In genomic region chr17:59402760-59403159, GRCh38 we compare ENCODE assay signal across 2 cellular contexts.
TF ChIP-seq lines count a peak whose summit lies in the region.

No MANE protein-coding gene starts in this region.

TF ChIP-seq in HepG2, 621 proteins besides CTCF, POLR2A, EP300 and RAD21:
- TF ChIP-seq ATM (IDR thresholded peaks at IDR 0.05; ENCODE audit: borderline replicate concordance): no peak
- TF ChIP-seq ZFP41 (CRISPR knock-in tag; IDR thresholded peaks at IDR 0.05; ENCODE audit: borderline replicate concordance): no peak
- no peak for TF ChIP-seq DNMT3B (CRISPR knock-in tag; conservative IDR thresholded peaks at IDR 0.05)
- no peak for TF ChIP-seq EED (CRISPR knock-in tag; IDR thresholded peaks at IDR 0.05)
- TF ChIP-seq RFX1 (IDR thresholded peaks at IDR 0.05): no peak
- TF ChIP-seq, protein P1, sequence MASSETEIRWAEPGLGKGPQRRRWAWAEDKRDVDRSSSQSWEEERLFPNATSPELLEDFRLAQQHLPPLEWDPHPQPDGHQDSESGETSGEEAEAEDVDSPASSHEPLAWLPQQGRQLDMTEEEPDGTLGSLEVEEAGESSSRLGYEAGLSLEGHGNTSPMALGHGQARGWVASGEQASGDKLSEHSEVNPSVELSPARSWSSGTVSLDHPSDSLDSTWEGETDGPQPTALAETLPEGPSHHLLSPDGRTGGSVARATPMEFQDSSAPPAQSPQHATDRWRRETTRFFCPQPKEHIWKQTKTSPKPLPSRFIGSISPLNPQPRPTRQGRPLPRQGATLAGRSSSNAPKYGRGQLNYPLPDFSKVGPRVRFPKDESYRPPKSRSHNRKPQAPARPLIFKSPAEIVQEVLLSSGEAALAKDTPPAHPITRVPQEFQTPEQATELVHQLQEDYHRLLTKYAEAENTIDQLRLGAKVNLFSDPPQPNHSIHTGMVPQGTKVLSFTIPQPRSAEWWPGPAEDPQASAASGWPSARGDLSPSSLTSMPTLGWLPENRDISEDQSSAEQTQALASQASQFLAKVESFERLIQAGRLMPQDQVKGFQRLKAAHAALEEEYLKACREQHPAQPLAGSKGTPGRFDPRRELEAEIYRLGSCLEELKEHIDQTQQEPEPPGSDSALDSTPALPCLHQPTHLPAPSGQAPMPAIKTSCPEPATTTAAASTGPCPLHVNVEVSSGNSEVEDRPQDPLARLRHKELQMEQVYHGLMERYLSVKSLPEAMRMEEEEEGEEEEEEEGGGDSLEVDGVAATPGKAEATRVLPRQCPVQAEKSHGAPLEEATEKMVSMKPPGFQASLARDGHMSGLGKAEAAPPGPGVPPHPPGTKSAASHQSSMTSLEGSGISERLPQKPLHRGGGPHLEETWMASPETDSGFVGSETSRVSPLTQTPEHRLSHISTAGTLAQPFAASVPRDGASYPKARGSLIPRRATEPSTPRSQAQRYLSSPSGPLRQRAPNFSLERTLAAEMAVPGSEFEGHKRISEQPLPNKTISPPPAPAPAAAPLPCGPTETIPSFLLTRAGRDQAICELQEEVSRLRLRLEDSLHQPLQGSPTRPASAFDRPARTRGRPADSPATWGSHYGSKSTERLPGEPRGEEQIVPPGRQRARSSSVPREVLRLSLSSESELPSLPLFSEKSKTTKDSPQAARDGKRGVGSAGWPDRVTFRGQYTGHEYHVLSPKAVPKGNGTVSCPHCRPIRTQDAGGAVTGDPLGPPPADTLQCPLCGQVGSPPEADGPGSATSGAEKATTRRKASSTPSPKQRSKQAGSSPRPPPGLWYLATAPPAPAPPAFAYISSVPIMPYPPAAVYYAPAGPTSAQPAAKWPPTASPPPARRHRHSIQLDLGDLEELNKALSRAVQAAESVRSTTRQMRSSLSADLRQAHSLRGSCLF (CRISPR knock-in tag; IDR thresholded peaks at IDR 0.05; ENCODE audit: borderline replicate concordance): no peak
- TF ChIP-seq ZNF777 (CRISPR knock-in tag; IDR thresholded peaks at IDR 0.05): no peak
- TF ChIP-seq ZNF121 (CRISPR knock-in tag; IDR thresholded peaks at IDR 0.05): peak; percentile 85
- no peak for TF ChIP-seq EEA1 (CRISPR knock-in tag; IDR thresholded peaks at IDR 0.05; ENCODE audit: borderline replicate concordance)
- TF ChIP-seq, protein P2, sequence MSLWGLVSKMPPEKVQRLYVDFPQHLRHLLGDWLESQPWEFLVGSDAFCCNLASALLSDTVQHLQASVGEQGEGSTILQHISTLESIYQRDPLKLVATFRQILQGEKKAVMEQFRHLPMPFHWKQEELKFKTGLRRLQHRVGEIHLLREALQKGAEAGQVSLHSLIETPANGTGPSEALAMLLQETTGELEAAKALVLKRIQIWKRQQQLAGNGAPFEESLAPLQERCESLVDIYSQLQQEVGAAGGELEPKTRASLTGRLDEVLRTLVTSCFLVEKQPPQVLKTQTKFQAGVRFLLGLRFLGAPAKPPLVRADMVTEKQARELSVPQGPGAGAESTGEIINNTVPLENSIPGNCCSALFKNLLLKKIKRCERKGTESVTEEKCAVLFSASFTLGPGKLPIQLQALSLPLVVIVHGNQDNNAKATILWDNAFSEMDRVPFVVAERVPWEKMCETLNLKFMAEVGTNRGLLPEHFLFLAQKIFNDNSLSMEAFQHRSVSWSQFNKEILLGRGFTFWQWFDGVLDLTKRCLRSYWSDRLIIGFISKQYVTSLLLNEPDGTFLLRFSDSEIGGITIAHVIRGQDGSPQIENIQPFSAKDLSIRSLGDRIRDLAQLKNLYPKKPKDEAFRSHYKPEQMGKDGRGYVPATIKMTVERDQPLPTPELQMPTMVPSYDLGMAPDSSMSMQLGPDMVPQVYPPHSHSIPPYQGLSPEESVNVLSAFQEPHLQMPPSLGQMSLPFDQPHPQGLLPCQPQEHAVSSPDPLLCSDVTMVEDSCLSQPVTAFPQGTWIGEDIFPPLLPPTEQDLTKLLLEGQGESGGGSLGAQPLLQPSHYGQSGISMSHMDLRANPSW (CRISPR knock-in tag; IDR thresholded peaks at IDR 0.05; ENCODE audit: borderline replicate concordance): 0 out of 2 replicates have a peak, but pooled peaks have one; percentile 10
- no peak for TF ChIP-seq MEF2D (CRISPR knock-in tag; IDR thresholded peaks at IDR 0.05)

TF ChIP-seq in K562, 482 proteins besides CTCF, POLR2A, EP300 and RAD21:
- peak; percentile 61; the same call in 1 of the 2 replicates for TF ChIP-seq ZNF121 (CRISPR knock-in tag; conservative IDR thresholded peaks at IDR 0.05)
- no peak for TF ChIP-seq PHTF2 (CRISPR knock-in tag; IDR thresholded peaks at IDR 0.05)
TF ChIP-seq in K562: peak in this region for 1.
